ENCODE assay signal across 8 cellular contexts in genomic region chr21:43866659-43867331, GRCh38. TPM values are rescaled to one million over a fixed set of nuclear protein-coding genes. Genes with fewer than 3 reads are reported as not detected.
DNase-seq lines count a peak whose midpoint lies in the region; ATAC-seq, FAIRE-seq and TF ChIP-seq lines count a peak whose summit lies in the region.

No MANE protein-coding gene starts in this region.

- no peaks in the 10 kb centered on the region for H3K79me1 ChIP-seq in neuronal stem cell (ENCODE audit: low read depth, low read length)

- no peak for ATAC-seq in GM18873 (IDR thresholded peaks at IDR 0.05; ENCODE audit: low FRiP score, unreplicated experiment)

- no peak overlapping the region for H4K91ac ChIP-seq in neuronal stem cell (ENCODE audit: low read depth, low read length, poor library complexity)

- peaks cover 0 to 44% of the 10 kb centered on the region in 2 donors for H3K36me3 ChIP-seq in neuronal stem cell (replicated peaks in 1 of 2; ENCODE audit: control insufficient read depth in 2 of 2, insufficient read depth in 2 of 2, low read length in 2 of 2)

- no peak overlapping the region for H2BK15ac ChIP-seq in neuronal stem cell (ENCODE audit: low read length)

- peak overlapping the region; percentile 56 for H3K23ac ChIP-seq in neuronal stem cell (ENCODE audit: low read depth, low read length, poor library complexity)

- H3K4ac ChIP-seq in neuronal stem cell (ENCODE audit: low read length), result no peak overlapping the region

- no peak overlapping the region for H2BK12ac ChIP-seq in neuronal stem cell (ENCODE audit: low read length)

- H3K4me2 ChIP-seq in neuronal stem cell (ENCODE audit: insufficient read depth, low read length, poor library complexity, severe bottlenecking), result no peak overlapping the region

- H3K9me3 ChIP-seq in neuronal stem cell (replicated peaks in 1 of 2; ENCODE audit: control insufficient read depth in 2 of 2, insufficient read depth in 1 of 2, low read depth in 1 of 2, low read length in 2 of 2), result peaks cover 2 to 8% of the 10 kb centered on the region in 2 donors

- no peak for TF ChIP-seq CTCF in AG09309 (IDR thresholded peaks at IDR 0.05; ENCODE audit: control insufficient read depth, insufficient read depth, low read depth, low read length, missing control alignments)
- no peak for TF ChIP-seq CTCF in HFF-Myc (IDR thresholded peaks at IDR 0.05; ENCODE audit: low read depth, low read length, missing control alignments)
- TF ChIP-seq CTCF in epithelial cell of esophagus (IDR thresholded peaks at IDR 0.05; ENCODE audit: insufficient read depth, low read depth, low read length, missing control alignments), result no peak

- H3K27ac ChIP-seq in neuronal stem cell (replicated peaks; ENCODE audit: low read length), result no peak overlapping the region

- DNase-seq in AG09309 (ENCODE audit: low read depth) (no peak), HFF-Myc (ENCODE audit: extremely low read depth, low read depth) (no peak), epithelial cell of esophagus (ENCODE audit: low read depth) (peak; percentile 52), neuronal stem cell (ENCODE audit: low spot score) (no peak), SK-N-DZ (ENCODE audit: low spot score) (no peak), HTR-8/SVneo (ENCODE audit: insufficient read length, low spot score) (no peak)
- DNase-seq in activated CD4-positive, alpha-beta T cell treated with anti-CD3 and anti-CD28 coated beads, Interleukin-2, amount 50 U/mL, for 1 hour, result peak; percentile 48

- H2BK120ac ChIP-seq in neuronal stem cell (ENCODE audit: low read depth, low read length), result no peak overlapping the region

- FAIRE-seq in HTR-8/SVneo (lab: Jason Lieb, UNC), result no peak

- H2BK5ac ChIP-seq in neuronal stem cell (ENCODE audit: low read length), result no peak overlapping the region

- no peak overlapping the region for H3K18ac ChIP-seq in neuronal stem cell (ENCODE audit: low read length)

- no CpG with 5 or more reads among the region's 24 CpGs for WGBS in neuronal stem cell (ENCODE audit: extremely low coverage in 2 of 2, insufficient read length in 2 of 2, insufficient replicate concordance in 1 of 2), 2 donors

- no peak overlapping the region for H3K14ac ChIP-seq in neuronal stem cell (ENCODE audit: low read length)

- no peak overlapping the region for H3K9ac ChIP-seq in neuronal stem cell (ENCODE audit: low read depth, low read length, poor library complexity)

- no peak overlapping the region for H2AK5ac ChIP-seq in neuronal stem cell (ENCODE audit: low read depth, low read length)

- H3K27me3 ChIP-seq in neuronal stem cell (ENCODE audit: control insufficient read depth in 3 of 3, insufficient read depth in 3 of 3, low read depth in 1 of 3, low read length in 3 of 3), result peaks cover 0 to 34% (median 0%) of the 10 kb centered on the region in 3 experiments

- no peak overlapping the region for H4K8ac ChIP-seq in neuronal stem cell (ENCODE audit: low read depth, low read length)

- peak overlapping the region; percentile 48 for H3K4me3 ChIP-seq in AG09309 (ENCODE audit: control insufficient read depth, low read depth, low read length)
- peak overlapping the region; percentile 65 for H3K4me3 ChIP-seq in HFF-Myc (replicated peaks; ENCODE audit: low read depth, low read length)
- peak overlapping the region; percentile 58 for H3K4me3 ChIP-seq in epithelial cell of esophagus (ENCODE audit: low read length)
- H3K4me3 ChIP-seq in neuronal stem cell (ENCODE audit: low read length in 2 of 2), result peak overlapping the region in 1 of 2 donors; percentile 61

- no peak overlapping the region for H2AFZ ChIP-seq in neuronal stem cell (ENCODE audit: low read length)

- H3K4me1 ChIP-seq in neuronal stem cell (ENCODE audit: control insufficient read depth in 2 of 2, insufficient read depth in 1 of 2, low read depth in 1 of 2, low read length in 2 of 2), result peaks cover 1 to 3% of the 10 kb centered on the region in 2 donors

RNA-seq across cellular contexts. Expression of gene AGPAT3, which starts 1.8 kb away (rescaled TPM):
- polyA plus RNA-seq in neuronal stem cell (2013, experiment 1 of 2), result 7.7 TPM
- 7.4 TPM for polyA plus RNA-seq in neuronal stem cell (2013, experiment 2 of 2)
- polyA plus RNA-seq in SK-N-DZ (2014; cell fraction: cytosol; rRNA removed), result 9.8 and 11.2 TPM in 2 replicates
- polyA plus RNA-seq in SK-N-DZ (2014; cell fraction: nucleus; rRNA removed), result 9.4 and 14.0 TPM in 2 replicates

Comparison
In these comparisons a context has a peak if more than half of its experiments do, and no peak if none do; other contexts are left out.
1. DNase-seq: peak in activated CD4-positive, alpha-beta T cell treated with anti-CD3 and anti-CD28 coated beads, Interleukin-2, amount 50 U/mL, for 1 hour (single experiment) and epithelial cell of esophagus (single experiment); none in AG09309 (single experiment), HFF-Myc (single experiment), neuronal stem cell (single experiment), SK-N-DZ (single experiment) and HTR-8/SVneo (single experiment).